ENCODE assay signal across 23 cellular contexts in genomic region chr20:54340206-54340605, GRCh38.
DNase-seq lines count a peak whose midpoint lies in the region; ATAC-seq and TF ChIP-seq lines count a peak whose summit lies in the region.
"Had no signal": no experiment of that assay in that cellular context is flagged by ENCODE, and none has a peak within 500 bp of the region (broad histone marks: within the 10 kb centered on the region; RNA-seq: fewer than 3 reads in every experiment).

No MANE protein-coding gene starts in this region.

- no peak for TF ChIP-seq CTCF in C4-2B (conservative IDR thresholded peaks at IDR 0.05)
- no peak for TF ChIP-seq CTCF in PC-3 (conservative IDR thresholded peaks at IDR 0.05; ENCODE audit: low read depth, low read length)
- TF ChIP-seq CTCF in fibroblast of the aortic adventitia (IDR thresholded peaks at IDR 0.05; ENCODE audit: insufficient read depth, low read length): no peak
- TF ChIP-seq CTCF in osteoblast (IDR thresholded peaks at IDR 0.05; ENCODE audit: extremely low read depth, low read depth, low read length): no peak
- no peak for TF ChIP-seq CTCF in spleen (IDR thresholded peaks at IDR 0.05 in 8 of 11, conservative IDR thresholded peaks at IDR 0.05 in 3 of 11)
- no peak for TF ChIP-seq CTCF in WERI-Rb-1 (IDR thresholded peaks at IDR 0.05; ENCODE audit: low read depth, low read length)

- 41 to 61% (median 59%) methylated on average over 1 of the region's 1 CpG for WGBS in spleen, 5 donors

- CTCF ChIA-PET in PC-3 (lab: Charles Lee): no interaction called here

- no peaks in the 10 kb centered on the region for H3K9me2 ChIP-seq in PC-3 (replicated peaks; ENCODE audit: low read length)

- intact Hi-C loops in PC-3 (cut with micrococcal nuclease) (no loop called here), spleen (cut with DNase I; ENCODE audit: low total_unique reads) (no loop called here)

- no peaks in the 10 kb centered on the region for H3K36me3 ChIP-seq in PC-3 (ENCODE audit: low read depth, low read length)
- no peaks in the 10 kb centered on the region for H3K36me3 ChIP-seq in osteoblast (ENCODE audit: insufficient read depth, low read length)
- H3K36me3 ChIP-seq in spleen: no peaks in the 10 kb centered on the region
- no peaks in the 10 kb centered on the region for H3K36me3 ChIP-seq in WERI-Rb-1
- H3K36me3 ChIP-seq: ovary, tibial nerve had no signal

- ATAC-seq in PC-3: no peak
- ATAC-seq: activated CD8-positive, alpha-beta memory T cell treated with anti-CD3 and anti-CD28 coated beads, Interleukin-2, amount 10 ng/mL, durations not matched to agents 7 days and 5 days; natural killer cell had no signal

- H3K27me3 ChIP-seq in PC-3 (ENCODE audit: low read length) (peaks cover 24% of the 10 kb centered on the region), osteoblast (ENCODE audit: insufficient read depth, low read length) (no peaks in the 10 kb centered on the region), spleen (replicated peaks in 1 of 7) (no peaks in the 10 kb centered on the region), WERI-Rb-1 (ENCODE audit: insufficient read depth, low read depth, severe bottlenecking) (peaks cover 58% of the 10 kb centered on the region)
- H3K27me3 ChIP-seq: ovary, tibial nerve had no signal

- H3K27ac ChIP-seq in C4-2B (peak overlapping the region; percentile 51; the same call in 1 of the 2 replicates), PC-3 (ENCODE audit: low read length) (no peak overlapping the region), osteoblast (ENCODE audit: low read depth, low read length) (peak overlapping the region; percentile 68), spleen (peak overlapping the region in 2 of 8 donors; percentile 13 to 27), WERI-Rb-1 (no peak overlapping the region), substantia nigra (ENCODE audit: low read depth, low read length, poor library complexity, severe bottlenecking) (no peak overlapping the region)
- H3K27ac ChIP-seq: ovary, tibial nerve had no signal

- no TSS peak for BruUV-seq in PC-3 (replicated peaks; lab: Mats Ljungman, UMichigan)

- H3K79me2 ChIP-seq in PC-3 (ENCODE audit: low read length) (no peaks in the 10 kb centered on the region), osteoblast (ENCODE audit: insufficient read depth, low read length) (no peaks in the 10 kb centered on the region)

- POLR2A ChIA-PET in PC-3 (lab: Charles Lee; ENCODE audit: unreplicated experiment): no interaction called here

- DNase-seq in PC-3 (no peak), fibroblast of the aortic adventitia (ENCODE audit: low read depth) (peak; percentile 34), osteoblast (ENCODE audit: insufficient read length, low spot score, missing footprints) (no peak), NCI-H524 (lab: John Stamatoyannopoulos, UW) (no peak), spleen (no peak), WERI-Rb-1 (no peak), substantia nigra (lab: John Stamatoyannopoulos, UW) (no peak)
- DNase-seq: activated CD4-positive, alpha-beta T cell treated with anti-CD3 and anti-CD28 coated beads for 4 hours; activated CD8-positive, alpha-beta memory T cell treated with anti-CD3 and anti-CD28 coated beads, Interleukin-2, amount 10 ng/mL, durations not matched to agents 7 days and 5 days; activated naive CD4-positive, alpha-beta T cell treated with anti-CD3 and anti-CD28 coated beads, Interleukin-2, amount 50 U/mL, for 16 hours; central memory CD4-positive, alpha-beta T cell; glutamatergic neuron; mesendoderm; MM.1S; natural killer cell; NCI-H1417 treated with DMSO at 0.1 percent for 48 hours; NCI-H2081 treated with DMSO at 0.1 percent for 48 hours; NCI-H446 treated with DMSO at 0.1 percent for 48 hours; ovary; right cardiac atrium; stimulated activated naive CD4-positive, alpha-beta T cell treated with Interleukin-2 at 50 U/mL for 16 hours had no signal

- no peak overlapping the region for H2AFZ ChIP-seq in PC-3 (ENCODE audit: low read length)
- H2AFZ ChIP-seq in osteoblast (ENCODE audit: low read length): peak overlapping the region; percentile 16

- H3K9me3 ChIP-seq in PC-3 (ENCODE audit: low read length) (no peaks in the 10 kb centered on the region), osteoblast (ENCODE audit: low read depth, low read length) (no peaks in the 10 kb centered on the region), spleen (peaks cover 0 to 12% (median 0%) of the 10 kb centered on the region in 8 donors), WERI-Rb-1 (ENCODE audit: severe bottlenecking) (no peaks in the 10 kb centered on the region)
- H3K9me3 ChIP-seq: ovary, tibial nerve had no signal

- no peak for TF ChIP-seq POLR2A in spleen (IDR thresholded peaks at IDR 0.05)

- H3K9ac ChIP-seq in PC-3 (ENCODE audit: low read length): no peak overlapping the region

- H3K4me2 ChIP-seq in PC-3 (ENCODE audit: low read length) (0 out of 2 replicates have a peak overlapping the region, but pooled peaks have one; percentile 4), osteoblast (ENCODE audit: insufficient read depth, low read length) (peak overlapping the region; percentile 69)

- H3F3A ChIP-seq in PC-3 (ENCODE audit: low read length, unreplicated experiment): no peaks in the 10 kb centered on the region

- no peak overlapping the region for H3K4me3 ChIP-seq in PC-3 (ENCODE audit: low read length)
- no peak overlapping the region for H3K4me3 ChIP-seq in fibroblast of the aortic adventitia (ENCODE audit: low read depth, low read length)
- H3K4me3 ChIP-seq in osteoblast (ENCODE audit: insufficient read depth, low read length): peak overlapping the region; percentile 35
- H3K4me3 ChIP-seq in spleen: no peak overlapping the region
- no peak overlapping the region for H3K4me3 ChIP-seq in WERI-Rb-1 (ENCODE audit: low read depth, low read length)
- H3K4me3 ChIP-seq: ovary, tibial nerve had no signal

- H4K20me1 ChIP-seq in PC-3 (ENCODE audit: low read length) (no peaks in the 10 kb centered on the region), osteoblast (ENCODE audit: insufficient read depth, low read length) (no peaks in the 10 kb centered on the region)

- H3K4me1 ChIP-seq in PC-3 (ENCODE audit: insufficient read depth, low read length): peaks cover 14% of the 10 kb centered on the region
- H3K4me1 ChIP-seq in osteoblast (ENCODE audit: insufficient read depth, low read length): peaks cover 26% of the 10 kb centered on the region
- H3K4me1 ChIP-seq in spleen: no peaks in the 10 kb centered on the region

Comparison
In these comparisons a context has a peak if more than half of its experiments do, and no peak if none do; other contexts are left out.
1. H3K27ac ChIP-seq: peak in C4-2B (single experiment) and osteoblast (single experiment); none in PC-3 (single experiment), WERI-Rb-1 (single experiment) and substantia nigra (single experiment).